Comparison of ENCODE assay signal across 8 cellular contexts in the genomic region with DNA sequence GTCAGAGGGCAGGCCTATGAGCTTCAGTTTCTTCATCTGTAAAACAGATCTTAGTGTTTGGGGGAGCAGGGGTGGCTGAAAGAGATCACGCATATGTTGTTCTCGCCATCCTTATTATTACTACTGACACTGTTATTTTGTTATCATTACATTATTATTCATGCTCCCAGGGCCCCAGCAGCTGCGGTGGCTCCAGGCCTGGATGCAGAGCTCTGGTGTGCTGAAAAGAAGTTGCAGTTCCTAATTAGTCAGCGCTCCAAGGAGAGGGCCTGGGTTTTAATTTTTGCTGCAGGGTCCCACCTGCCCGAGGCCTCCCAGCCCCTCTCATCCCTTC. TPM values are rescaled to one million over a fixed set of nuclear protein-coding genes. Genes with fewer than 3 reads are reported as not detected.
DNase-seq lines count a peak whose midpoint lies in the region; ATAC-seq and TF ChIP-seq lines count a peak whose summit lies in the region.

No MANE protein-coding gene starts in this region.

- intact Hi-C loops in heart left ventricle (cut with DNase I) (loop anchor here in 1 of 10 donors (1.0 kb wide), 1 partner anchor 17 kb away; no protein-coding TSS in a partner anchor), Right ventricle myocardium superior (cut with DNase I) (no loop called here), lower lobe of right lung (cut with DNase I) (no loop called here), upper lobe of right lung (cut with DNase I) (loop anchor here (2.0 kb wide), 1 partner anchor 35 kb away; no protein-coding TSS in a partner anchor)

- H3K27me3 ChIP-seq in heart left ventricle (no peaks in the 10 kb centered on the region), lower lobe of right lung (ENCODE audit: low read depth) (no peaks in the 10 kb centered on the region), upper lobe of right lung (no peaks in the 10 kb centered on the region)

- peak overlapping the region; percentile 93 to 98 (median 95) for H3K27ac ChIP-seq in heart left ventricle
- peak overlapping the region; percentile 35 for H3K27ac ChIP-seq in adipose tissue (ENCODE audit: low read depth, low read length)
- peak overlapping the region; percentile 86 for H3K27ac ChIP-seq in lower lobe of right lung
- peak overlapping the region; percentile 81 for H3K27ac ChIP-seq in upper lobe of right lung

- DNase-seq in heart left ventricle, result no peak
- no peak for DNase-seq in Right ventricle myocardium superior
- DNase-seq in lower lobe of right lung, result no peak
- no peak for DNase-seq in upper lobe of right lung
- no peak for DNase-seq in stimulated activated CD4-positive, alpha-beta T cell treated with anti-CD3 and anti-CD28 coated beads, Interleukin-4, amount 100 ng/mL, for 4 hours
- DNase-seq in H4 (ENCODE audit: low spot score), result no peak

- H3K9me3 ChIP-seq in heart left ventricle, result no peaks in the 10 kb centered on the region
- H3K9me3 ChIP-seq in lower lobe of right lung, result no peaks in the 10 kb centered on the region
- H3K9me3 ChIP-seq in upper lobe of right lung, result no peaks in the 10 kb centered on the region

- H3K4me1 ChIP-seq in heart left ventricle, result peaks cover 12 to 98% (median 87%) of the 10 kb centered on the region in 12 donors
- H3K4me1 ChIP-seq in lower lobe of right lung, result peaks cover 92% of the 10 kb centered on the region
- H3K4me1 ChIP-seq in upper lobe of right lung, result peaks cover 73% of the 10 kb centered on the region

- H3K36me3 ChIP-seq in heart left ventricle (peaks cover 0 to 4% (median 0%) of the 10 kb centered on the region in 9 donors), lower lobe of right lung (no peaks in the 10 kb centered on the region), upper lobe of right lung (no peaks in the 10 kb centered on the region)

- 21 to 35% (median 33%) methylated on average over 5 of the region's 5 CpGs for WGBS in heart left ventricle, 4 donors
- 29 to 35% (median 32%) methylated on average over 5 of the region's 5 CpGs for WGBS in adipose tissue, 3 donors

- no peak for TF ChIP-seq POLR2A in heart left ventricle (IDR thresholded peaks at IDR 0.05)

- ATAC-seq in heart left ventricle, result no peak
- no peak for ATAC-seq in Right ventricle myocardium superior (ENCODE audit: poor library complexity)
- no peak for ATAC-seq in lower lobe of right lung
- ATAC-seq in upper lobe of right lung, result no peak
- no peak for ATAC-seq in HG03378 (IDR thresholded peaks at IDR 0.05; ENCODE audit: unreplicated experiment)

- TF ChIP-seq CTCF in heart left ventricle (IDR thresholded peaks at IDR 0.05) (no peak), lower lobe of right lung (IDR thresholded peaks at IDR 0.05) (no peak), upper lobe of right lung (IDR thresholded peaks at IDR 0.05) (no peak)

- H3K4me3 ChIP-seq in heart left ventricle, result peak overlapping the region in 11 of 12 donors; percentile 32 to 67 (median 60)
- H3K4me3 ChIP-seq in lower lobe of right lung, result peak overlapping the region; percentile 50
- peak overlapping the region; percentile 49 for H3K4me3 ChIP-seq in upper lobe of right lung

RNA-seq across cellular contexts. Expression of a gene that starts 19.5 kb away (rescaled TPM):
- total RNA-seq in heart left ventricle, result 10 to 100 TPM; 29.8 to 74.6 (median 36.3) TPM
- polyA plus RNA-seq in heart left ventricle, result 10 to 100 TPM; 32.8 to 44.5 TPM
- 67.3 TPM for total RNA-seq in Right ventricle myocardium superior
- polyA plus RNA-seq in adipose tissue, result 10 to 100 TPM; 14.2 to 52.3 (median 39.0) TPM
- 27.3 TPM for total RNA-seq in lower lobe of right lung
- total RNA-seq in upper lobe of right lung, result 30.6 TPM
- total RNA-seq in H4 (2014; rRNA removed; shearing (Covaris generic)), result 46.9 and 55.1 TPM in 2 replicates

Comparison
In these comparisons a context has a peak if more than half of its experiments do, and no peak if none do; other contexts are left out.
1. H3K27ac ChIP-seq: peak in every context shown above with its lines; median percentile 95 in heart left ventricle; 86 in lower lobe of right lung; 81 in upper lobe of right lung; 35 in adipose tissue.